13 cellular contexts compared by ENCODE assay signal in genomic region chrX:123736333-123736921, GRCh38. TPM values are rescaled to one million over a fixed set of nuclear protein-coding genes. Genes with fewer than 3 reads are reported as not detected.
DNase-seq lines count a peak whose midpoint lies in the region; TF ChIP-seq lines count a peak whose summit lies in the region.
"Had no signal": no experiment of that assay in that cellular context is flagged by ENCODE, and none has a peak within 500 bp of the region (broad histone marks: within the 10 kb centered on the region; RNA-seq: fewer than 3 reads in every experiment).

No MANE protein-coding gene starts in this region.

- peaks cover 5% of the 10 kb centered on the region for H3K36me3 Mint-ChIP-seq in activated CD4-positive, alpha-beta memory T cell treated with anti-CD3 and anti-CD28 coated beads, Interleukin-2, amount 10 ng/mL, durations not matched to agents 7 days and 5 days (ENCODE audit: low read depth)
- H3K36me3 Mint-ChIP-seq: IgD-negative memory B cell had no signal

- no peaks in the 10 kb centered on the region for H3K36me3 ChIP-seq in cardiac muscle cell
- no peaks in the 10 kb centered on the region for H3K36me3 ChIP-seq in smooth muscle cell (ENCODE audit: low read depth)
- H3K36me3 ChIP-seq in stomach = no peaks in the 10 kb centered on the region
- H3K36me3 ChIP-seq: left lung, vagina had no signal

- no peak overlapping the region for H3K27ac Mint-ChIP-seq in activated CD4-positive, alpha-beta memory T cell treated with anti-CD3 and anti-CD28 coated beads, Interleukin-2, amount 10 ng/mL, durations not matched to agents 7 days and 5 days
- H3K27ac Mint-ChIP-seq: IgD-negative memory B cell had no signal

- DNase-seq in cardiac muscle cell (ENCODE audit: low read depth in 1 of 2, low spot score in 1 of 2) (peak in 1 of 2 donors; percentile 16), cardiac septum (ENCODE audit: low spot score) (no peak), RPMI7951 (ENCODE audit: low read depth) (peak; percentile 50), foreskin fibroblast (peak; percentile 85 to 88), smooth muscle cell (lab: John Stamatoyannopoulos, UW; ENCODE audit: unreplicated experiment) (no peak), inferior parietal cortex (ENCODE audit: extremely low spot score) (no peak), stomach (no peak)
- no peak for DNase-seq in activated CD4-positive, alpha-beta memory T cell treated with anti-CD3 and anti-CD28 coated beads, Interleukin-2, amount 10 ng/mL, durations not matched to agents 7 days and 5 days
- DNase-seq: left lung, NCI-H1694 treated with DMSO at 0.1 percent for 48 hours, occipital lobe had no signal

- H3K27me3 ChIP-seq in cardiac muscle cell (no peaks in the 10 kb centered on the region), smooth muscle cell (ENCODE audit: low read depth) (no peaks in the 10 kb centered on the region), stomach (no peaks in the 10 kb centered on the region)
- H3K27me3 ChIP-seq: left lung, vagina had no signal

- POLR2A ChIA-PET in activated CD4-positive, alpha-beta memory T cell treated with anti-CD3 and anti-CD28 coated beads, Interleukin-2, amount 10 ng/mL, durations not matched to agents 7 days and 5 days (lab: Charles Lee) = no interaction called here

- TF ChIP-seq POLR2A in stomach (IDR thresholded peaks at IDR 0.05) = no peak

- peaks cover 3% of the 10 kb centered on the region for H3K79me2 ChIP-seq in smooth muscle cell (ENCODE audit: low read depth)

- peak overlapping the region; percentile 53 for H3K27ac ChIP-seq in cardiac muscle cell
- H3K27ac ChIP-seq in smooth muscle cell (ENCODE audit: low read depth) = peak overlapping the region; percentile 86
- no peak overlapping the region for H3K27ac ChIP-seq in stomach
- H3K27ac ChIP-seq: left lung, vagina had no signal

- no peak for TF ChIP-seq CTCF in cardiac muscle cell (IDR thresholded peaks at IDR 0.05; ENCODE audit: low read depth, low read length)
- TF ChIP-seq CTCF in foreskin fibroblast (IDR thresholded peaks at IDR 0.05; ENCODE audit: low read depth, low read length) = no peak
- TF ChIP-seq CTCF in smooth muscle cell (IDR thresholded peaks at IDR 0.05; ENCODE audit: borderline replicate concordance, insufficient read depth, poor library complexity, severe bottlenecking) = no peak
- TF ChIP-seq CTCF in stomach (IDR thresholded peaks at IDR 0.05) = no peak

- H3K4me3 ChIP-seq in cardiac muscle cell (no peak overlapping the region), foreskin fibroblast (ENCODE audit: low read depth in 1 of 2, low read length in 2 of 2) (no peak overlapping the region), smooth muscle cell (no peak overlapping the region), stomach (no peak overlapping the region)
- H3K4me3 ChIP-seq: left lung, vagina had no signal

- H3K9ac ChIP-seq in smooth muscle cell (ENCODE audit: low read depth) = peak overlapping the region; percentile 29

- intact Hi-C loops in cardiac septum (cut with DNase I) = no loop called here
- intact Hi-C loops in stomach (cut with DNase I; ENCODE audit: low total_unique reads) = no loop called here

- H3K4me3 Mint-ChIP-seq in activated CD4-positive, alpha-beta memory T cell treated with anti-CD3 and anti-CD28 coated beads, Interleukin-2, amount 10 ng/mL, durations not matched to agents 7 days and 5 days = no peak overlapping the region

- no peak for TF ChIP-seq EP300 in stomach (IDR thresholded peaks at IDR 0.05)

- no peak overlapping the region for H2AFZ ChIP-seq in smooth muscle cell (ENCODE audit: low read depth)

- peaks cover 5% of the 10 kb centered on the region for H4K20me1 ChIP-seq in smooth muscle cell (ENCODE audit: low read depth)

- H3F3A ChIP-seq in smooth muscle cell (ENCODE audit: low read depth) = no peaks in the 10 kb centered on the region

- H3K4me1 Mint-ChIP-seq in activated CD4-positive, alpha-beta memory T cell treated with anti-CD3 and anti-CD28 coated beads, Interleukin-2, amount 10 ng/mL, durations not matched to agents 7 days and 5 days = peaks cover 10% of the 10 kb centered on the region

- H3K9me3 Mint-ChIP-seq in activated CD4-positive, alpha-beta memory T cell treated with anti-CD3 and anti-CD28 coated beads, Interleukin-2, amount 10 ng/mL, durations not matched to agents 7 days and 5 days = no peaks in the 10 kb centered on the region
- H3K9me3 Mint-ChIP-seq: IgD-negative memory B cell had no signal

- 12% methylated on average over 2 of the region's 2 CpGs for WGBS in smooth muscle cell (ENCODE audit: low lambda C conversion rate)
- WGBS in stomach, 5 donors = 26 to 55% (median 33%) methylated on average over 2 of the region's 2 CpGs

- peaks cover 2% of the 10 kb centered on the region for H3K27me3 Mint-ChIP-seq in activated CD4-positive, alpha-beta memory T cell treated with anti-CD3 and anti-CD28 coated beads, Interleukin-2, amount 10 ng/mL, durations not matched to agents 7 days and 5 days
- H3K27me3 Mint-ChIP-seq: IgD-negative memory B cell had no signal

- CTCF ChIA-PET in activated CD4-positive, alpha-beta memory T cell treated with anti-CD3 and anti-CD28 coated beads, Interleukin-2, amount 10 ng/mL, durations not matched to agents 7 days and 5 days (lab: Charles Lee) = no interaction called here

- H3K4me2 ChIP-seq in smooth muscle cell = no peak overlapping the region

- H3K9me3 ChIP-seq in cardiac muscle cell (ENCODE audit: low read depth) = no peaks in the 10 kb centered on the region
- H3K9me3 ChIP-seq in smooth muscle cell (replicated peaks; ENCODE audit: low read depth) = no peaks in the 10 kb centered on the region
- no peaks in the 10 kb centered on the region for H3K9me3 ChIP-seq in stomach
- H3K9me3 ChIP-seq: left lung, vagina had no signal

- H3K4me1 ChIP-seq in cardiac muscle cell (ENCODE audit: low read depth) = no peaks in the 10 kb centered on the region
- H3K4me1 ChIP-seq in smooth muscle cell (ENCODE audit: low read depth) = no peaks in the 10 kb centered on the region
- H3K4me1 ChIP-seq in stomach = peaks cover 0 to 6% (median 2%) of the 10 kb centered on the region in 4 donors
- H3K4me1 ChIP-seq: left lung, vagina had no signal

RNA-seq across cellular contexts. Expression of gene THOC2, which starts 3.6 kb away (rescaled TPM):
- total RNA-seq in cardiac muscle cell (33.2 and 60.2 TPM in 2 replicates), cardiac septum (27.8 TPM), smooth muscle cell (113 and 115 TPM in 2 replicates), stomach (100 to 1,000 TPM in 4 of 5 donors, 10 to 100 TPM in 1; 57.9 to 217 (median 173) TPM)
- polyA plus RNA-seq in cardiac muscle cell (64.3 and 85.1 TPM in 2 replicates), smooth muscle cell (56.8 and 66.0 TPM in 2 replicates), stomach (100 to 1,000 TPM in 1 of 3 donors, 10 to 100 TPM in 2; 17.7 to 155 (median 38.1) TPM)
- 33.1 and 57.4 TPM in 2 replicates for total RNA-seq in RPMI7951 (2014; rRNA removed; shearing (Covaris generic))
- 10 to 100 TPM; 78.7 to 87.3 TPM for total RNA-seq in activated CD4-positive, alpha-beta memory T cell treated with anti-CD3 and anti-CD28 coated beads, Interleukin-2, amount 10 ng/mL, durations not matched to agents 7 days and 5 days

Comparison
In these comparisons a context has a peak if more than half of its experiments do, and no peak if none do; other contexts are left out.
1. DNase-seq: peak in RPMI7951 (single experiment) and foreskin fibroblast (2 of 2); none in cardiac septum (single experiment), smooth muscle cell (single experiment), inferior parietal cortex (single experiment), stomach (single experiment) and activated CD4-positive, alpha-beta memory T cell treated with anti-CD3 and anti-CD28 coated beads, Interleukin-2, amount 10 ng/mL, durations not matched to agents 7 days and 5 days (single experiment).
2. H3K27ac ChIP-seq: peak in cardiac muscle cell (single experiment) and smooth muscle cell (single experiment); none in stomach (0 of 5).